1 cellular context compared by ENCODE assay signal in the genomic region with DNA sequence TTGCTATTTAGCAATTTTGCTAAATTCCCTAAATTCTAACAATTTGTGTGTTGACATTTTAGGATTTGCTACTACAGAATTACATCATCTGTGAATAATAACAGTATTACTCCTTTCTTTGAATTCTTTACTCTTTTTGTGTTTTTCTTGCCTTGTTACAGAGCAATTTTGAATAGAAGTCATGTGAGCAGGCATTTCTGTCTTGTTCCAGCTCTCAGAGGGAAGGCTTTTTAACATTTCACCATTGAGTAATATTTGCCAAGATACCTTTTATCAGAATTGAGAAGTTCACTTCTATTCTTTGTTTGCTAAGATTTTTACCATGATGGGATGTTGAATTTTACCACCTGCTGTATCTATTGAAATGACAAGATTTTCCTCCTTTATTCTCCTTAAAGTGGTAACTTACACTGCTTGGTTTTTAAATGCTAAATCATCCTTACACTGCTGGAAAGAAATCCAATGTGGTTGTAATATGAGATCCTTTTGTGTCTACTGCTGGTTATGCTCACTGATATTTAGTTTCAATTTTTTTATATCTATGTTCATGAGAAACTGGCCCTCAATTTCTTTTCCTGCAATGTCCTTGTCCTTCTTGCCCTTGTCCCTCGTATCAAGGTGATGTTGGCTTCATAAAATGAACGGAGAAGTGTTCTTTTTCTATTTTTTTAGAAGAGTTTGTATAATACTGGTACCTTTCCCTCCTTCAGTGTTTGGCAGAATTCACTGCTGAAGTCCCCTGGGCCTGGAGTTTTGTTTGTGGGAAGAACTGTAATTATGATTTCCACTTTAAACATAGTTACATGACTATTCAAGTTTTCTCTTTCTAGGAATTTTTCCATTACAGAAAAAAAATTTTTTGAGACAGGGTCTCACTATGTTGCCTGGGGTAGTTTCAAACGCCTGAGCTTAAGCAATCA.
TF ChIP-seq lines count a peak whose summit lies in the region.

No MANE protein-coding gene starts in this region.

TF ChIP-seq in A549, 52 proteins besides CTCF, POLR2A, EP300 and RAD21 (continued from another document):
- TF ChIP-seq HDAC2 (IDR thresholded peaks at IDR 0.05) (no peak), TFCP2L1 (CRISPR knock-in tag; IDR thresholded peaks at IDR 0.05) (no peak), NR3C1 (IDR thresholded peaks at IDR 0.05) (no peak), ZSCAN20 (CRISPR knock-in tag; IDR thresholded peaks at IDR 0.05) (no peak)
